In the genomic region with DNA sequence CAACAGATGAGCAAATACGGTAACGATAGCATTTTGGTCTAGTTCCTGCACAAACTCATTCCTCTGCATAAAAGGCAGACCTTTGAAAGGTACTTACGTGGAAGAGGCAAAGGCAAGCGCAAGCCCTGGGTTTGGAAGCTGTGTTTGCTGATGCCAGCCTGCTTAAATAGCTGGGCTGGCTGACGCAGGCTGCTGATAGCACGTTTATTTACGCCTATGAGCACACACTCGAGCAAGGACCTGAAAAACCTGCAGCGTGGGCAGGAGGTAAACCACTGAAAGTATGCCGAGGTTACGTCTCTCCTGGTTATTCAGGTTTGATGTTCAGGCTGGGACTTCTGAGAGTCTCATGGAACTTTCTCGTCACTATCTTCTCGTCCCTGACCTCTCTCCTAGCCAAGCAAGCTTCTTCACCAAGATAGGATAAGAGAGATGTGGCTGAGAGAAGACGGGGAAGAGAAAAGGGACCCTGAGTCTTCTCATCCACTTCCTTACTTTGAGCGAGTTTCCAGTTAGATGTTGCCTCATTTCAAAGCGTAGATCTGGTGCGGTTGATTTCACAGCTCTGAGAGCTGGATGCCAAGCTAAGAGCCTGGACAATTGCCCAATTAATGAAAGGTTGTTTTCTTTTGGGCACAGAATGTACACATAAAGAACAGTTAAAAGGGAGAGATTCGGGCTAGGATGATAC, we compare ENCODE assay signal across 8 cellular contexts. TPM values are rescaled to one million over a fixed set of nuclear protein-coding genes. Genes with fewer than 3 reads are reported as not detected.
DNase-seq lines count a peak whose midpoint lies in the region; ATAC-seq, FAIRE-seq and TF ChIP-seq lines count a peak whose summit lies in the region.

A gene with protein sequence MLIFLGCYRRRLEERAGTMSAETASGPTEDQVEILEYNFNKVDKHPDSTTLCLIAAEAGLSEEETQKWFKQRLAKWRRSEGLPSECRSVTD (minus strand): TSS at position 139 of the 691 bp plus-strand sequence. CDS start 23,480 bp downstream, outside the sequence.

- FAIRE-seq in pancreas (lab: Jason Lieb, UNC), result no peak
- peak; percentile 23 for FAIRE-seq in urothelium cell line (lab: Jason Lieb, UNC)

- DNase-seq in GM13976 (ENCODE audit: low spot score) (peak; percentile 40), dorsolateral prefrontal cortex (peak in 2 of 10 donors; percentile 27 to 37), pancreas (peak in 5 of 6 donors; percentile 7 to 58 (median 18)), urothelium cell line (ENCODE audit: low spot score) (no peak), COR-L47 (lab: John Stamatoyannopoulos, UW) (no peak), NCI-H1105 (lab: John Stamatoyannopoulos, UW) (no peak)
- peak; percentile 64 to 65 for DNase-seq in activated CD4-positive, alpha-beta T cell treated with anti-CD3 and anti-CD28 coated beads for 4 hours

- in situ Hi-C loops in GM13976 (cut with MboI; ENCODE audit: low sequenced_read_pairs, unreplicated experiment), result no loop called here

- H3K27me3 ChIP-seq in dorsolateral prefrontal cortex (peaks cover 0 to 3% (median 0%) of the 10 kb centered on the region in 45 donors), pancreas (no peaks in the 10 kb centered on the region)

- H3K4me3 ChIP-seq in dorsolateral prefrontal cortex (peak within 1 kb of the TSS; percentile 17 to 65 (median 46)), pancreas (peak within 1 kb of the TSS in 1 of 4 donors; percentile 26)

- H3K36me3 ChIP-seq in pancreas, result no peaks in the 10 kb centered on the region

- H3K27ac ChIP-seq in dorsolateral prefrontal cortex, result peak within 1 kb of the TSS in 48 of 59 donors; percentile 15 to 85 (median 57)
- no peak within 1 kb of the TSS for H3K27ac ChIP-seq in pancreas

- H3K9me3 ChIP-seq in pancreas, result no peaks in the 10 kb centered on the region

- 4 to 7% methylated on average over 18 of the region's 18 CpGs for WGBS in pancreas, 2 donors

- ATAC-seq in HG03103 (IDR thresholded peaks at IDR 0.05; ENCODE audit: low read depth, unreplicated experiment) (peak; percentile 82), pancreas (peak; percentile 68 to 87 (median 81))

- intact Hi-C loops in dorsolateral prefrontal cortex (cut with DNase I), result loop anchor here in 1 of 2 donors (10.0 kb wide), 1 partner anchor 113 kb away; no protein-coding TSS in a partner anchor
- intact Hi-C loops in pancreas (cut with DNase I), result no loop called here

- peaks cover 0 to 8% (median 4%) of the 10 kb centered on the region in 3 donors for H3K4me1 ChIP-seq in pancreas

- no peak for TF ChIP-seq CTCF in GM13976 (IDR thresholded peaks at IDR 0.05; ENCODE audit: borderline replicate concordance, control extremely low read depth, extremely low read depth, insufficient read depth, missing control alignments)
- TF ChIP-seq CTCF in dorsolateral prefrontal cortex (IDR thresholded peaks at IDR 0.05 in 54 of 56, conservative IDR thresholded peaks at IDR 0.05 in 2 of 56; ENCODE audit: low read depth in 1 of 56, partially characterized antibody in 56 of 56), result no peak
- TF ChIP-seq CTCF in pancreas (IDR thresholded peaks at IDR 0.05), result no peak

RNA-seq across cellular contexts. Expression of the gene that starts here (rescaled TPM):
- total RNA-seq in dorsolateral prefrontal cortex (100 to 1,000 TPM in 93 of 120 experiments, 10 to 100 TPM in 27; 30.4 to 251 (median 125) TPM), pancreas (1 to 10 TPM in 4 of 6 donors, under 1 TPM in 2; 0.43 to 9.9 (median 2.5) TPM)
- 10 to 100 TPM in 1 of 2 donors, 1 to 10 TPM in 1; 6.0 to 29.3 TPM for polyA plus RNA-seq in pancreas

Comparison
In these comparisons a context has a peak if more than half of its experiments do, and no peak if none do; other contexts are left out.
1. DNase-seq: peak in GM13976 (single experiment), activated CD4-positive, alpha-beta T cell treated with anti-CD3 and anti-CD28 coated beads for 4 hours (2 of 2) and pancreas (5 of 6); none in urothelium cell line (single experiment), COR-L47 (single experiment) and NCI-H1105 (single experiment).
2. H3K27ac ChIP-seq: peak in dorsolateral prefrontal cortex (48 of 59); none in pancreas (0 of 4).